Comparison of ENCODE assay signal across 1 cellular context in genomic region chr1:89610457-89610991, GRCh38.
TF ChIP-seq lines count a peak whose summit lies in the region.

No MANE protein-coding gene starts in this region.

TF ChIP-seq in SK-N-SH treated with all-trans-retinoic acid at 6 μM for 48 hours, 23 proteins besides CTCF, POLR2A, EP300 and RAD21 (continued from another document):
- TF ChIP-seq, protein P1, sequence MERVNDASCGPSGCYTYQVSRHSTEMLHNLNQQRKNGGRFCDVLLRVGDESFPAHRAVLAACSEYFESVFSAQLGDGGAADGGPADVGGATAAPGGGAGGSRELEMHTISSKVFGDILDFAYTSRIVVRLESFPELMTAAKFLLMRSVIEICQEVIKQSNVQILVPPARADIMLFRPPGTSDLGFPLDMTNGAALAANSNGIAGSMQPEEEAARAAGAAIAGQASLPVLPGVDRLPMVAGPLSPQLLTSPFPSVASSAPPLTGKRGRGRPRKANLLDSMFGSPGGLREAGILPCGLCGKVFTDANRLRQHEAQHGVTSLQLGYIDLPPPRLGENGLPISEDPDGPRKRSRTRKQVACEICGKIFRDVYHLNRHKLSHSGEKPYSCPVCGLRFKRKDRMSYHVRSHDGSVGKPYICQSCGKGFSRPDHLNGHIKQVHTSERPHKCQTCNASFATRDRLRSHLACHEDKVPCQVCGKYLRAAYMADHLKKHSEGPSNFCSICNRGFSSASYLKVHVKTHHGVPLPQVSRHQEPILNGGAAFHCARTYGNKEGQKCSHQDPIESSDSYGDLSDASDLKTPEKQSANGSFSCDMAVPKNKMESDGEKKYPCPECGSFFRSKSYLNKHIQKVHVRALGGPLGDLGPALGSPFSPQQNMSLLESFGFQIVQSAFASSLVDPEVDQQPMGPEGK (CRISPR knock-in tag; IDR thresholded peaks at IDR 0.05; ENCODE audit: borderline replicate concordance), result no peak
- TF ChIP-seq ZNF70 (CRISPR knock-in tag; IDR thresholded peaks at IDR 0.05) (no peak), TOX (CRISPR knock-in tag; IDR thresholded peaks at IDR 0.05; ENCODE audit: borderline replicate concordance) (no peak), PPARA (CRISPR knock-in tag; IDR thresholded peaks at IDR 0.05; ENCODE audit: borderline replicate concordance) (no peak), ZFP30 (CRISPR knock-in tag; IDR thresholded peaks at IDR 0.05) (no peak)
TF ChIP-seq in SK-N-SH treated with all-trans-retinoic acid at 6 μM for 48 hours: peak in this region for 0.
